In the genomic region with DNA sequence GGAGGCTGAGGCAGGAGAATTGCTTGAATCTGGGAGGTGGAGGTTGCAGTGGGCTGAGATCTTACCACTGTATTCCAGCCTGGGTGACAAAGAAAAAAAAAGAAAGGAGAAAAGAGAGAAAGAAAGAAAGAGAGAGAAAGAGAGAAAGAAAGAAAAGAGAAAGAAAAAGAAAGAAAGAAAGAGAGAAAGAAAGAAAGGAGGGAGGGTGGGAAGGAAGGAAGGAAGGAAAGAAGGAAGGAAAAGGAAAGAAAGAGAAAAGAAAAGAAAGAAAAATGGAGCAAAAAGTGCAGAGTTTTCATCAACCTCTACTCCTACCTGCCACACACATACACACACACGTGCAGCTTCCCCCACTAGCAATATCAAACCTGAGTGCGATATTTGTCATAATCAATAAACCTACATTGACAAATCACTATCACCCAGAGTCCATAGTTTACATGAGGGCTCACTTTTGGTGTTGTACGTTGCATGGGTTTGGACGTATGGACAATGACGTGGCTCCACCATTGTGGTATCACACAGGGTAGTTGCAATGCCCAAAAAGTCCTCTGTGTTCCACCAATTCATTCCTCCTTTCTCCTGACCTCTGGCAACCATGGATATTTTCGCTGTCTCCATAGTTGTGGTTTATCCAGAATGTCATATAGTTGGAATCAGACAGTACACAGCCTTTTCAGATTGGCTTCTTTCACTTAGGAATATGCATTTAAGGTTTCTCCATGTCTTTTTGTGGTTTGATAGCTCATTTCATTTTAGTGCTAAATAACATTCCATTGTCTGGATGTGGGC, we compare ENCODE assay signal across 2 cellular contexts.
TF ChIP-seq lines count a peak whose summit lies in the region.

No MANE protein-coding gene starts in this region.

TF ChIP-seq in IMR-90, 13 proteins besides CTCF, POLR2A, EP300 and RAD21:
- TF ChIP-seq, protein P1, sequence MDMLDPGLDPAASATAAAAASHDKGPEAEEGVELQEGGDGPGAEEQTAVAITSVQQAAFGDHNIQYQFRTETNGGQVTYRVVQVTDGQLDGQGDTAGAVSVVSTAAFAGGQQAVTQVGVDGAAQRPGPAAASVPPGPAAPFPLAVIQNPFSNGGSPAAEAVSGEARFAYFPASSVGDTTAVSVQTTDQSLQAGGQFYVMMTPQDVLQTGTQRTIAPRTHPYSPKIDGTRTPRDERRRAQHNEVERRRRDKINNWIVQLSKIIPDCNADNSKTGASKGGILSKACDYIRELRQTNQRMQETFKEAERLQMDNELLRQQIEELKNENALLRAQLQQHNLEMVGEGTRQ (IDR thresholded peaks at IDR 0.05; ENCODE audit: low read depth, low read length) = no peak
- TF ChIP-seq BHLHE40 (IDR thresholded peaks at IDR 0.05; ENCODE audit: low read depth, low read length) = no peak
- TF ChIP-seq CHD1 (IDR thresholded peaks at IDR 0.05; ENCODE audit: low read depth, low read length) = no peak
- TF ChIP-seq RFX5 (IDR thresholded peaks at IDR 0.05; ENCODE audit: low read depth, low read length) = no peak
- no peak for TF ChIP-seq NFE2L2 (IDR thresholded peaks at IDR 0.05; ENCODE audit: low read depth, low read length)
- TF ChIP-seq CEBPB (IDR thresholded peaks at IDR 0.05; ENCODE audit: low read depth, low read length) = no peak
TF ChIP-seq in IMR-90: peak in this region for 0.

TF ChIP-seq in SK-N-SH treated with all-trans-retinoic acid at 6 μM for 48 hours, 23 proteins besides CTCF, POLR2A, EP300 and RAD21 (continued from another document):
- TF ChIP-seq OSR1 (CRISPR knock-in tag; IDR thresholded peaks at IDR 0.05) (no peak), ZNF8 (CRISPR knock-in tag; IDR thresholded peaks at IDR 0.05) (no peak), ZFP3 (CRISPR knock-in tag; IDR thresholded peaks at IDR 0.05) (no peak), ARNTL (CRISPR knock-in tag; IDR thresholded peaks at IDR 0.05; ENCODE audit: borderline replicate concordance, low read depth) (no peak), ZFP30 (CRISPR knock-in tag; IDR thresholded peaks at IDR 0.05) (no peak), CSDC2 (CRISPR knock-in tag; IDR thresholded peaks at IDR 0.05) (no peak), ZNF70 (CRISPR knock-in tag; IDR thresholded peaks at IDR 0.05) (no peak), ISL1 (CRISPR knock-in tag; IDR thresholded peaks at IDR 0.05) (no peak), RARB (CRISPR knock-in tag; IDR thresholded peaks at IDR 0.05) (no peak), SNAI2 (CRISPR knock-in tag; IDR thresholded peaks at IDR 0.05) (no peak), PPARA (CRISPR knock-in tag; IDR thresholded peaks at IDR 0.05; ENCODE audit: borderline replicate concordance) (no peak)
- TF ChIP-seq, protein P2, sequence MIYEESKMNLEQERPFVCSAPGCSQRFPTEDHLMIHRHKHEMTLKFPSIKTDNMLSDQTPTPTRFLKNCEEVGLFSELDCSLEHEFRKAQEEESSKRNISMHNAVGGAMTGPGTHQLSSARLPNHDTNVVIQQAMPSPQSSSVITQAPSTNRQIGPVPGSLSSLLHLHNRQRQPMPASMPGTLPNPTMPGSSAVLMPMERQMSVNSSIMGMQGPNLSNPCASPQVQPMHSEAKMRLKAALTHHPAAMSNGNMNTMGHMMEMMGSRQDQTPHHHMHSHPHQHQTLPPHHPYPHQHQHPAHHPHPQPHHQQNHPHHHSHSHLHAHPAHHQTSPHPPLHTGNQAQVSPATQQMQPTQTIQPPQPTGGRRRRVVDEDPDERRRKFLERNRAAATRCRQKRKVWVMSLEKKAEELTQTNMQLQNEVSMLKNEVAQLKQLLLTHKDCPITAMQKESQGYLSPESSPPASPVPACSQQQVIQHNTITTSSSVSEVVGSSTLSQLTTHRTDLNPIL (CRISPR knock-in tag; IDR thresholded peaks at IDR 0.05; ENCODE audit: low read depth) = no peak
- TF ChIP-seq, protein P3, sequence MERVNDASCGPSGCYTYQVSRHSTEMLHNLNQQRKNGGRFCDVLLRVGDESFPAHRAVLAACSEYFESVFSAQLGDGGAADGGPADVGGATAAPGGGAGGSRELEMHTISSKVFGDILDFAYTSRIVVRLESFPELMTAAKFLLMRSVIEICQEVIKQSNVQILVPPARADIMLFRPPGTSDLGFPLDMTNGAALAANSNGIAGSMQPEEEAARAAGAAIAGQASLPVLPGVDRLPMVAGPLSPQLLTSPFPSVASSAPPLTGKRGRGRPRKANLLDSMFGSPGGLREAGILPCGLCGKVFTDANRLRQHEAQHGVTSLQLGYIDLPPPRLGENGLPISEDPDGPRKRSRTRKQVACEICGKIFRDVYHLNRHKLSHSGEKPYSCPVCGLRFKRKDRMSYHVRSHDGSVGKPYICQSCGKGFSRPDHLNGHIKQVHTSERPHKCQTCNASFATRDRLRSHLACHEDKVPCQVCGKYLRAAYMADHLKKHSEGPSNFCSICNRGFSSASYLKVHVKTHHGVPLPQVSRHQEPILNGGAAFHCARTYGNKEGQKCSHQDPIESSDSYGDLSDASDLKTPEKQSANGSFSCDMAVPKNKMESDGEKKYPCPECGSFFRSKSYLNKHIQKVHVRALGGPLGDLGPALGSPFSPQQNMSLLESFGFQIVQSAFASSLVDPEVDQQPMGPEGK (CRISPR knock-in tag; IDR thresholded peaks at IDR 0.05; ENCODE audit: borderline replicate concordance) = no peak
- TF ChIP-seq, protein P4, sequence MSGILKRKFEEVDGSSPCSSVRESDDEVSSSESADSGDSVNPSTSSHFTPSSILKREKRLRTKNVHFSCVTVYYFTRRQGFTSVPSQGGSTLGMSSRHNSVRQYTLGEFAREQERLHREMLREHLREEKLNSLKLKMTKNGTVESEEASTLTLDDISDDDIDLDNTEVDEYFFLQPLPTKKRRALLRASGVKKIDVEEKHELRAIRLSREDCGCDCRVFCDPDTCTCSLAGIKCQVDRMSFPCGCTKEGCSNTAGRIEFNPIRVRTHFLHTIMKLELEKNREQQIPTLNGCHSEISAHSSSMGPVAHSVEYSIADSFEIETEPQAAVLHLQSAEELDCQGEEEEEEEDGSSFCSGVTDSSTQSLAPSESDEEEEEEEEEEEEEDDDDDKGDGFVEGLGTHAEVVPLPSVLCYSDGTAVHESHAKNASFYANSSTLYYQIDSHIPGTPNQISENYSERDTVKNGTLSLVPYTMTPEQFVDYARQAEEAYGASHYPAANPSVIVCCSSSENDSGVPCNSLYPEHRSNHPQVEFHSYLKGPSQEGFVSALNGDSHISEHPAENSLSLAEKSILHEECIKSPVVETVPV (CRISPR knock-in tag; IDR thresholded peaks at IDR 0.05) = no peak
